ENCODE assay signal across 32 cellular contexts in genomic region chr1:152876827-152877226, GRCh38. TPM values are rescaled to one million over a fixed set of nuclear protein-coding genes. Genes with fewer than 3 reads are reported as not detected.
"Had no signal": no experiment of that assay in that cellular context is flagged by ENCODE, and none has a peak within 500 bp of the region (broad histone marks: within the 10 kb centered on the region; RNA-seq: fewer than 3 reads in every experiment).

No MANE protein-coding gene starts in this region.

- ATAC-seq: activated CD8-positive, alpha-beta T cell treated with anti-CD3 and anti-CD28 coated beads for 36 hours; activated naive CD8-positive, alpha-beta T cell treated with anti-CD3 and anti-CD28 coated beads, Interleukin-2, amount 50 U/mL, for 24 hours had no signal

- DNase-seq: activated B cell treated with CpG ODN at 0.5 μM for 24 hours; activated CD4-positive, alpha-beta memory T cell treated with anti-CD3 and anti-CD28 coated beads for 36 hours; activated CD4-positive, alpha-beta T cell treated with anti-CD3 and anti-CD28 coated beads for 4 hours; activated CD4-positive, alpha-beta T cell treated with anti-CD3 and anti-CD28 coated beads, Interleukin-2, amount 10 ng/mL, durations not matched to agents 24 days and 14 days; activated CD4-positive, alpha-beta T cell treated with anti-CD3 and anti-CD28 coated beads, Interleukin-2, amount 50 U/mL, for 1 hour; activated CD4-positive, alpha-beta T cell treated with anti-CD3 and anti-CD28 coated beads, Interleukin-2, amount 50 U/mL, for 4 hours; activated CD4-positive, CD25-positive, alpha-beta regulatory T cell treated with anti-CD3 and anti-CD28 coated beads, Interleukin-2, amount 50 U/mL, for 72 hours; activated CD8-positive, alpha-beta memory T cell treated with anti-CD3 and anti-CD28 coated beads, Interleukin-2, amount 50 U/mL, for 48 hours; activated CD8-positive, alpha-beta T cell treated with anti-CD3 and anti-CD28 coated beads for 36 hours; activated effector memory CD4-positive, alpha-beta T cell treated with Interleukin-2 at 50 U/mL for 16 hours; activated gamma-delta T cell; activated naive CD4-positive, alpha-beta T cell treated with anti-CD3 and anti-CD28 coated beads, Interleukin-2, amount 10 ng/mL, durations not matched to agents 7 days and 5 days; activated naive CD4-positive, alpha-beta T cell treated with Interleukin-2 at 50 U/mL for 16 hours; activated naive CD8-positive, alpha-beta T cell treated with anti-CD3 and anti-CD28 coated beads, Interleukin-2, amount 10 ng/mL, durations not matched to agents 7 days and 5 days; activated naive CD8-positive, alpha-beta T cell treated with anti-CD3 and anti-CD28 coated beads, Interleukin-2, amount 50 U/mL, for 24 hours; activated T-cell treated with anti-CD3 and anti-CD28 coated beads, Interleukin-2, amount 50 U/mL, for 24 hours; activated T-cell treated with anti-CD3 and anti-CD28 coated beads, Interleukin-2, amount 50 U/mL, for 48 hours; amygdala; anterior cingulate cortex; caudate nucleus; cerebellar nuclear complex; T-helper 1 cell; T-helper 2 cell; T-helper 9 cell had no signal

- FAIRE-seq: bronchial epithelial cell had no signal

- H3K27ac ChIP-seq: ascending aorta, cardiac muscle cell, VCaP had no signal

- H3K9me3 ChIP-seq: ascending aorta had no signal

- H3K4me1 ChIP-seq: ascending aorta had no signal

- H3K4me3 ChIP-seq: ascending aorta, cardiac muscle cell had no signal

- H3K27me3 ChIP-seq: ascending aorta, cardiac muscle cell had no signal

- H3K36me3 ChIP-seq: ascending aorta, cardiac muscle cell had no signal

RNA-seq across cellular contexts. Expression of gene SMCP, which starts 1.3 kb away (rescaled TPM):
- total RNA-seq: activated B cell treated with CpG ODN at 0.5 μM for 24 hours; activated CD4-positive, alpha-beta memory T cell treated with anti-CD3 and anti-CD28 coated beads for 36 hours; activated CD4-positive, alpha-beta T cell treated with anti-CD3 and anti-CD28 coated beads, Interleukin-2, amount 10 ng/mL, durations not matched to agents 24 days and 14 days; activated CD8-positive, alpha-beta memory T cell treated with anti-CD3 and anti-CD28 coated beads for 36 hours; activated CD8-positive, alpha-beta T cell treated with anti-CD3 and anti-CD28 coated beads for 36 hours; activated naive CD8-positive, alpha-beta T cell treated with anti-CD3 and anti-CD28 coated beads, Interleukin-2, amount 10 ng/mL, durations not matched to agents 7 days and 5 days; activated T-helper 2 cell treated with anti-CD3 and anti-CD28 coated beads, Interferon-gamma antibody, Interleukin-2, Interleukin-4, amounts not matched to agents 10 μg/mL and 5 μg/mL and 100 μg/mL, durations not matched to agents 14 hours and 24 hours and 36 hours; ascending aorta; bronchial epithelial cell; cardiac muscle cell; chondrocyte had no signal
- polyA plus RNA-seq: adipose tissue, cardiac muscle cell had no signal

RNA-seq across cellular contexts. Expression of gene LCE7A, which starts 17.0 kb away (rescaled TPM):
- total RNA-seq: activated B cell treated with CpG ODN at 0.5 μM for 24 hours; activated CD4-positive, alpha-beta memory T cell treated with anti-CD3 and anti-CD28 coated beads for 36 hours; activated CD4-positive, alpha-beta T cell treated with anti-CD3 and anti-CD28 coated beads, Interleukin-2, amount 10 ng/mL, durations not matched to agents 24 days and 14 days; activated CD8-positive, alpha-beta memory T cell treated with anti-CD3 and anti-CD28 coated beads for 36 hours; activated CD8-positive, alpha-beta T cell treated with anti-CD3 and anti-CD28 coated beads for 36 hours; activated naive CD8-positive, alpha-beta T cell treated with anti-CD3 and anti-CD28 coated beads, Interleukin-2, amount 10 ng/mL, durations not matched to agents 7 days and 5 days; activated T-helper 2 cell treated with anti-CD3 and anti-CD28 coated beads, Interferon-gamma antibody, Interleukin-2, Interleukin-4, amounts not matched to agents 10 μg/mL and 5 μg/mL and 100 μg/mL, durations not matched to agents 14 hours and 24 hours and 36 hours; ascending aorta; bronchial epithelial cell; cardiac muscle cell; chondrocyte had no signal
- polyA plus RNA-seq: adipose tissue, cardiac muscle cell had no signal

RNA-seq across cellular contexts. Expression of gene IVL, which starts 31.5 kb away (rescaled TPM):
- total RNA-seq: activated B cell treated with CpG ODN at 0.5 μM for 24 hours; activated CD4-positive, alpha-beta memory T cell treated with anti-CD3 and anti-CD28 coated beads for 36 hours; activated CD4-positive, alpha-beta T cell treated with anti-CD3 and anti-CD28 coated beads, Interleukin-2, amount 10 ng/mL, durations not matched to agents 24 days and 14 days; activated CD8-positive, alpha-beta memory T cell treated with anti-CD3 and anti-CD28 coated beads for 36 hours; activated CD8-positive, alpha-beta T cell treated with anti-CD3 and anti-CD28 coated beads for 36 hours; activated naive CD8-positive, alpha-beta T cell treated with anti-CD3 and anti-CD28 coated beads, Interleukin-2, amount 10 ng/mL, durations not matched to agents 7 days and 5 days; activated T-helper 2 cell treated with anti-CD3 and anti-CD28 coated beads, Interferon-gamma antibody, Interleukin-2, Interleukin-4, amounts not matched to agents 10 μg/mL and 5 μg/mL and 100 μg/mL, durations not matched to agents 14 hours and 24 hours and 36 hours; ascending aorta; cardiac muscle cell; chondrocyte had no signal
- polyA plus RNA-seq: cardiac muscle cell had no signal

RNA-seq across cellular contexts. Expression of gene LCE6A, which starts 34.2 kb away (rescaled TPM):
- total RNA-seq: activated B cell treated with CpG ODN at 0.5 μM for 24 hours; activated CD4-positive, alpha-beta memory T cell treated with anti-CD3 and anti-CD28 coated beads for 36 hours; activated CD4-positive, alpha-beta T cell treated with anti-CD3 and anti-CD28 coated beads, Interleukin-2, amount 10 ng/mL, durations not matched to agents 24 days and 14 days; activated CD8-positive, alpha-beta memory T cell treated with anti-CD3 and anti-CD28 coated beads for 36 hours; activated CD8-positive, alpha-beta T cell treated with anti-CD3 and anti-CD28 coated beads for 36 hours; activated naive CD8-positive, alpha-beta T cell treated with anti-CD3 and anti-CD28 coated beads, Interleukin-2, amount 10 ng/mL, durations not matched to agents 7 days and 5 days; activated T-helper 2 cell treated with anti-CD3 and anti-CD28 coated beads, Interferon-gamma antibody, Interleukin-2, Interleukin-4, amounts not matched to agents 10 μg/mL and 5 μg/mL and 100 μg/mL, durations not matched to agents 14 hours and 24 hours and 36 hours; ascending aorta; bronchial epithelial cell; cardiac muscle cell; chondrocyte had no signal
- polyA plus RNA-seq: adipose tissue, cardiac muscle cell had no signal

RNA-seq across cellular contexts. Expression of gene LCE1A, which starts 49.6 kb away (rescaled TPM):
- total RNA-seq: activated B cell treated with CpG ODN at 0.5 μM for 24 hours; activated CD4-positive, alpha-beta memory T cell treated with anti-CD3 and anti-CD28 coated beads for 36 hours; activated CD4-positive, alpha-beta T cell treated with anti-CD3 and anti-CD28 coated beads, Interleukin-2, amount 10 ng/mL, durations not matched to agents 24 days and 14 days; activated CD8-positive, alpha-beta memory T cell treated with anti-CD3 and anti-CD28 coated beads for 36 hours; activated CD8-positive, alpha-beta T cell treated with anti-CD3 and anti-CD28 coated beads for 36 hours; activated naive CD8-positive, alpha-beta T cell treated with anti-CD3 and anti-CD28 coated beads, Interleukin-2, amount 10 ng/mL, durations not matched to agents 7 days and 5 days; activated T-helper 2 cell treated with anti-CD3 and anti-CD28 coated beads, Interferon-gamma antibody, Interleukin-2, Interleukin-4, amounts not matched to agents 10 μg/mL and 5 μg/mL and 100 μg/mL, durations not matched to agents 14 hours and 24 hours and 36 hours; ascending aorta; bronchial epithelial cell; cardiac muscle cell; chondrocyte had no signal
- polyA plus RNA-seq: adipose tissue, cardiac muscle cell had no signal
